Comparison of ENCODE assay signal across 10 cellular contexts in genomic region chr4:149031399-149031798, GRCh38.
DNase-seq lines count a peak whose midpoint lies in the region; ATAC-seq and TF ChIP-seq lines count a peak whose summit lies in the region.
"Had no signal": no experiment of that assay in that cellular context is flagged by ENCODE, and none has a peak within 500 bp of the region (broad histone marks: within the 10 kb centered on the region; RNA-seq: fewer than 3 reads in every experiment).

No MANE protein-coding gene starts in this region.

- intact Hi-C loops in MCF 10A (cut with micrococcal nuclease) = loop anchor here (1.0 to 10.0 kb wide), 3 partner anchors 233 to 1047 kb away; no protein-coding TSS in a partner anchor

- H3K4me3 ChIP-seq in HL-60 (replicated peaks; ENCODE audit: insufficient read depth, low read length) = no peak overlapping the region

- H3K27me3 Mint-ChIP-seq in MCF 10A (ENCODE audit: insufficient read depth, unreplicated experiment) (no peaks in the 10 kb centered on the region), nephron progenitor cell (ENCODE audit: low read depth, poor library complexity) (no peaks in the 10 kb centered on the region)

- BruUV-seq in MCF 10A (replicated peaks; lab: Mats Ljungman, UMichigan) = no TSS peak

- CTCF ChIA-PET in MCF 10A (lab: Yijun Ruan, JAX) = interaction anchor here (0.6 to 1.7 kb wide), 34 partner anchors 12 to 1047 kb away, joined by 3 to 8 read pairs (median 3); partner anchors contain the start of gene NR3C2

- POLR2A ChIA-PET in MCF 10A (lab: Yijun Ruan, JAX) = no interaction called here

- H3K27ac Mint-ChIP-seq in MCF 10A (ENCODE audit: low read depth, unreplicated experiment) (no peak overlapping the region), nephron progenitor cell (no peak overlapping the region)
- H3K27ac Mint-ChIP-seq: T-helper 1 cell treated with Interleukin-12 subunit alpha and Interleukin-12 subunit beta and Interleukin-4 antibody, amounts not matched to agents 30 μg/mL and 1 μg/mL, for 36 hours had no signal

- ATAC-seq in GM18519 (IDR thresholded peaks at IDR 0.05; ENCODE audit: low FRiP score, unreplicated experiment) = peak; percentile 65

- no peak overlapping the region for H3K27ac ChIP-seq in HL-60 (replicated peaks)

- no peak for DNase-seq in HL-60 (ENCODE audit: low read depth in 1 of 2, low spot score in 1 of 2)
- peak; percentile 54 for DNase-seq in MCF 10A (ENCODE audit: unreplicated experiment)
- DNase-seq in nephron progenitor cell = no peak
- DNase-seq in ecto neural progenitor cell (ENCODE audit: low spot score) = no peak
- DNase-seq in NOMO-1 treated with dmso at 0.1 percent for 144 hours (lab: John Stamatoyannopoulos, UW; ENCODE audit: unreplicated experiment) = no peak
- no peak for DNase-seq in activated CD4-positive, alpha-beta T cell treated with anti-CD3 and anti-CD28 coated beads, Interleukin-2, amount 50 U/mL, for 1 hour
- no peak for DNase-seq in NCI-H345 treated with DMSO at 0.1 percent for 48 hours (lab: John Stamatoyannopoulos, UW; ENCODE audit: unreplicated experiment)
- DNase-seq: left cardiac atrium had no signal

- no peaks in the 10 kb centered on the region for H3K27me3 ChIP-seq in HL-60 (ENCODE audit: insufficient read depth, poor library complexity, severe bottlenecking)

- H3K36me3 Mint-ChIP-seq in MCF 10A (ENCODE audit: insufficient read depth, unreplicated experiment) (no peaks in the 10 kb centered on the region), nephron progenitor cell (ENCODE audit: low read depth) (no peaks in the 10 kb centered on the region)

- H3K4me1 Mint-ChIP-seq in MCF 10A (ENCODE audit: insufficient read depth, unreplicated experiment) = no peaks in the 10 kb centered on the region
- no peaks in the 10 kb centered on the region for H3K4me1 Mint-ChIP-seq in nephron progenitor cell

- no peak overlapping the region for H3K4me3 Mint-ChIP-seq in MCF 10A (ENCODE audit: unreplicated experiment)
- H3K4me3 Mint-ChIP-seq in nephron progenitor cell = no peak overlapping the region
- H3K4me3 Mint-ChIP-seq: T-helper 1 cell treated with Interleukin-12 subunit alpha and Interleukin-12 subunit beta and Interleukin-4 antibody, amounts not matched to agents 30 μg/mL and 1 μg/mL, for 36 hours had no signal

- H3K9me3 Mint-ChIP-seq in MCF 10A (ENCODE audit: unreplicated experiment) (no peaks in the 10 kb centered on the region), nephron progenitor cell (no peaks in the 10 kb centered on the region)
- H3K9me3 Mint-ChIP-seq: T-helper 1 cell treated with Interleukin-12 subunit alpha and Interleukin-12 subunit beta and Interleukin-4 antibody, amounts not matched to agents 30 μg/mL and 1 μg/mL, for 36 hours had no signal

- peak; percentile 13 for TF ChIP-seq CTCF in HL-60 (IDR thresholded peaks at IDR 0.05; ENCODE audit: insufficient read depth, low read length)
- TF ChIP-seq CTCF in MCF 10A (IDR thresholded peaks at IDR 0.05; ENCODE audit: unreplicated experiment) = peak; percentile 29
- TF ChIP-seq CTCF in nephron progenitor cell (IDR thresholded peaks at IDR 0.05) = peak; percentile 22
